Comparison of ENCODE assay signal across 19 cellular contexts in genomic region chr10:15579605-15580004, GRCh38.
DNase-seq lines count a peak whose midpoint lies in the region; ATAC-seq and TF ChIP-seq lines count a peak whose summit lies in the region.
"Had no signal": no experiment of that assay in that cellular context is flagged by ENCODE, and none has a peak within 500 bp of the region (broad histone marks: within the 10 kb centered on the region; RNA-seq: fewer than 3 reads in every experiment).

No MANE protein-coding gene starts in this region.

- DNase-seq in AG08395 (ENCODE audit: low spot score) (peak; percentile 33), HFFc6 (peak; percentile 49), chondrocyte (ENCODE audit: low spot score) (no peak), iris pigment epithelial cell (ENCODE audit: low read depth) (peak; percentile 53), head of caudate nucleus (no peak), NCI-H2107 treated with DMSO at 0.1 percent for 48 hours (lab: John Stamatoyannopoulos, UW; ENCODE audit: unreplicated experiment) (no peak)
- DNase-seq: activated CD4-positive, CD25-positive, alpha-beta regulatory T cell treated with anti-CD3 and anti-CD28 coated beads, Interleukin-2, amount 50 U/mL, for 72 hours; CD8-positive, alpha-beta T cell; DMS79 treated with DMSO at 0.1 percent for 48 hours; dorsolateral prefrontal cortex; heart right ventricle; immature natural killer cell; NCI-H1436 treated with DMSO at 0.1 percent for 48 hours; NCI-H2171; stimulated activated CD8-positive, alpha-beta memory T cell treated with anti-CD3 and anti-CD28 coated beads, Interleukin-4, amount 100 ng/mL, for 48 hours had no signal

- peaks cover 20% of the 10 kb centered on the region for H3K36me3 Mint-ChIP-seq in HFFc6 (ENCODE audit: low read depth)
- no peaks in the 10 kb centered on the region for H3K36me3 Mint-ChIP-seq in chondrocyte (ENCODE audit: low read depth)
- H3K36me3 Mint-ChIP-seq: activated naive CD4-positive, alpha-beta T cell treated with anti-CD3 and anti-CD28 coated beads, Interleukin-2, amount 50 U/mL, for 72 hours; CD8-positive, alpha-beta T cell; immature natural killer cell had no signal

- intact Hi-C loops in head of caudate nucleus (cut with DNase I) = no loop called here

- H3K4me1 Mint-ChIP-seq in HFFc6 (ENCODE audit: low read depth) = peaks cover 44% of the 10 kb centered on the region
- peaks cover 10% of the 10 kb centered on the region for H3K4me1 Mint-ChIP-seq in chondrocyte (ENCODE audit: low read depth)
- H3K4me1 Mint-ChIP-seq: GM23338, immature natural killer cell had no signal

- H3K4me3 Mint-ChIP-seq in HFFc6 (peak overlapping the region; percentile 77), chondrocyte (ENCODE audit: unreplicated experiment) (no peak overlapping the region)
- H3K4me3 Mint-ChIP-seq: CD8-positive, alpha-beta T cell; GM23338; immature natural killer cell had no signal

- no peak for TF ChIP-seq CTCF in HFFc6 (IDR thresholded peaks at IDR 0.05)
- TF ChIP-seq CTCF in chondrocyte (IDR thresholded peaks at IDR 0.05) = no peak

- ATAC-seq in GM18502 (IDR thresholded peaks at IDR 0.05; ENCODE audit: poor library complexity, unreplicated experiment) (no peak), HG03025 (IDR thresholded peaks at IDR 0.05; ENCODE audit: low FRiP score, unreplicated experiment) (no peak)
- ATAC-seq: activated naive CD4-positive, alpha-beta T cell treated with anti-CD3 and anti-CD28 coated beads, Interleukin-2, amount 50 U/mL, for 72 hours; CD8-positive, alpha-beta T cell; GM23338; heart right ventricle had no signal

- H3K9me3 Mint-ChIP-seq in HFFc6 (peaks cover 10% of the 10 kb centered on the region), chondrocyte (ENCODE audit: low read depth) (peaks cover 3% of the 10 kb centered on the region)

- H3K27me3 Mint-ChIP-seq in HFFc6 (ENCODE audit: insufficient read depth) = peaks cover 3% of the 10 kb centered on the region; the same call in 1 of the 2 replicates
- H3K27me3 Mint-ChIP-seq in chondrocyte (ENCODE audit: low read depth) = no peaks in the 10 kb centered on the region

- H3K27ac Mint-ChIP-seq in HFFc6 (peak overlapping the region; percentile 37), chondrocyte (ENCODE audit: unreplicated experiment) (peak overlapping the region; percentile 68)
- H3K27ac Mint-ChIP-seq: activated naive CD4-positive, alpha-beta T cell treated with anti-CD3 and anti-CD28 coated beads, Interleukin-2, amount 50 U/mL, for 72 hours; CD8-positive, alpha-beta T cell; GM23338; immature natural killer cell had no signal

Comparison
In these comparisons a context has a peak if more than half of its experiments do, and no peak if none do; other contexts are left out.
1. DNase-seq: peak in AG08395 (single experiment), HFFc6 (single experiment) and iris pigment epithelial cell (single experiment); none in chondrocyte (single experiment), head of caudate nucleus (0 of 42) and NCI-H2107 treated with DMSO at 0.1 percent for 48 hours (single experiment).